8 cellular contexts compared by ENCODE assay signal in genomic region chr10:47743611-47744560, GRCh38. TPM values are rescaled to one million over a fixed set of nuclear protein-coding genes. Genes with fewer than 3 reads are reported as not detected.
DNase-seq lines count a peak whose midpoint lies in the region; ATAC-seq and TF ChIP-seq lines count a peak whose summit lies in the region.
"Not testable (repeated sequence)": the region's sequence is repeated elsewhere in the genome, so short reads cannot be mapped to it uniquely, and the experiment has no call there.

No MANE protein-coding gene starts in this region.

- H3K27ac ChIP-seq in OCI-LY3 (ENCODE audit: low read length); right lobe of liver; smooth muscle cell (ENCODE audit: low read depth): not testable (repeated sequence)

- H3K79me2 ChIP-seq in OCI-LY3 (ENCODE audit: low read length); smooth muscle cell (ENCODE audit: low read depth): not testable (repeated sequence)

- not testable (repeated sequence) for H4K20me1 ChIP-seq in OCI-LY3 (ENCODE audit: insufficient read depth, low read length); smooth muscle cell (ENCODE audit: low read depth)

- not testable (repeated sequence) for H2AFZ ChIP-seq in OCI-LY3 (ENCODE audit: low read depth, low read length)
- peak overlapping the region; percentile 66 for H2AFZ ChIP-seq in smooth muscle cell (ENCODE audit: low read depth)

- not testable (repeated sequence) for H3K4me1 ChIP-seq in OCI-LY3 (ENCODE audit: low read length); right lobe of liver; smooth muscle cell (ENCODE audit: low read depth)

- H3K9ac ChIP-seq in OCI-LY3 (ENCODE audit: low read length); smooth muscle cell (ENCODE audit: low read depth): not testable (repeated sequence)

- not testable (repeated sequence) for H3K27me3 ChIP-seq in OCI-LY3 (ENCODE audit: low read depth, low read length); right lobe of liver; smooth muscle cell (ENCODE audit: low read depth)

- H3K4me3 ChIP-seq in OCI-LY3 (ENCODE audit: low read length) (peak overlapping the region; percentile 64), right lobe of liver (peak overlapping the region; percentile 30 to 44 (median 38)), smooth muscle cell (peak overlapping the region; percentile 59)

- not testable (repeated sequence) for H3K9me3 ChIP-seq in OCI-LY3 (ENCODE audit: insufficient read depth, low read length); right lobe of liver; smooth muscle cell (replicated peaks; ENCODE audit: low read depth)

- ATAC-seq in GM19351 (IDR thresholded peaks at IDR 0.05; ENCODE audit: unreplicated experiment) = peak; percentile 81
- ATAC-seq in HG02943 (IDR thresholded peaks at IDR 0.05; ENCODE audit: low read depth, unreplicated experiment) = peak; percentile 75
- peak; percentile 86 for ATAC-seq in esophagus mucosa
- ATAC-seq in right lobe of liver = peak; percentile 95 to 98 (median 98)

- 1% methylated on average over 21 of the region's 48 CpGs for WGBS in right lobe of liver (ENCODE audit: insufficient coverage, low coverage, low lambda C conversion rate, missing lambda C conversion rate)
- WGBS in smooth muscle cell (ENCODE audit: low lambda C conversion rate) = 3% methylated on average over 11 of the region's 48 CpGs

- not testable (repeated sequence) for H3F3A ChIP-seq in smooth muscle cell (ENCODE audit: low read depth)

- TF ChIP-seq CTCF in OCI-LY3 (IDR thresholded peaks at IDR 0.05; ENCODE audit: low read depth, low read length) = not testable (repeated sequence)
- TF ChIP-seq CTCF in right lobe of liver (IDR thresholded peaks at IDR 0.05) (peak in 1 of 4 donors; percentile 9), smooth muscle cell (IDR thresholded peaks at IDR 0.05; ENCODE audit: borderline replicate concordance, insufficient read depth, poor library complexity, severe bottlenecking) (peak; percentile 17)

- TF ChIP-seq POLR2A in right lobe of liver (IDR thresholded peaks at IDR 0.05) = not testable (repeated sequence)

- H3K4me2 ChIP-seq in OCI-LY3 (ENCODE audit: low read length) (peak overlapping the region; percentile 34), smooth muscle cell (peak overlapping the region; percentile 81)

- DNase-seq in AG20443 (ENCODE audit: low spot score) (peak; percentile 2), right lobe of liver (peak; percentile 59 to 64 (median 60))
- DNase-seq in activated effector memory CD4-positive, alpha-beta T cell treated with Interleukin-2 at 50 U/mL for 16 hours = peak; percentile 15
- DNase-seq in smooth muscle cell (lab: John Stamatoyannopoulos, UW; ENCODE audit: unreplicated experiment) = not testable (repeated sequence)

- H3K36me3 ChIP-seq in OCI-LY3 (replicated peaks; ENCODE audit: low read depth, low read length); right lobe of liver; smooth muscle cell (ENCODE audit: low read depth): not testable (repeated sequence)

- intact Hi-C loops in right lobe of liver (cut with DNase I) = not testable (repeated sequence)

RNA-seq across cellular contexts. Expression of gene SYT15B, which starts 19.5 kb away (rescaled TPM):
- total RNA-seq in esophagus mucosa = 0.88 TPM
- total RNA-seq in right lobe of liver = under 1 TPM in 5 of 6 experiments, not detected in 1; 0.20 to 0.73 (median 0.42) TPM
- 0.36 and 2.5 TPM in 2 replicates for total RNA-seq in smooth muscle cell
- 0.33 TPM in 1 of 2 replicates, not detected in the other for polyA plus RNA-seq in smooth muscle cell
